Comparison of ENCODE assay signal across 1 cellular context in genomic region chr4:6322761-6323566, GRCh38.
TF ChIP-seq lines count a peak whose summit lies in the region.

No MANE protein-coding gene starts in this region.

TF ChIP-seq in HepG2, 621 proteins besides CTCF, POLR2A, EP300 and RAD21 (continued from another document):
- no peak for TF ChIP-seq GLMP (CRISPR knock-in tag; IDR thresholded peaks at IDR 0.05; ENCODE audit: borderline replicate concordance)
- TF ChIP-seq ZMYM3 (CRISPR knock-in tag; IDR thresholded peaks at IDR 0.05): peak; percentile 59; the same call in 1 of the 2 replicates
- no peak for TF ChIP-seq ZNF777 (CRISPR knock-in tag; IDR thresholded peaks at IDR 0.05)
- TF ChIP-seq ZSCAN5A (CRISPR knock-in tag; IDR thresholded peaks at IDR 0.05; ENCODE audit: borderline replicate concordance): no peak; the same call in 1 of the 2 replicates
- TF ChIP-seq KMT2A (CRISPR knock-in tag; IDR thresholded peaks at IDR 0.05): no peak
- peak; percentile 91 for TF ChIP-seq MED1 (CRISPR knock-in tag; IDR thresholded peaks at IDR 0.05)
- peak; percentile 78; the same call in 1 of the 2 replicates for TF ChIP-seq SSRP1 (CRISPR knock-in tag; IDR thresholded peaks at IDR 0.05)
- TF ChIP-seq ATF1 (CRISPR knock-in tag; IDR thresholded peaks at IDR 0.05): no peak
- no peak for TF ChIP-seq REXO4 (CRISPR knock-in tag; IDR thresholded peaks at IDR 0.05; ENCODE audit: borderline replicate concordance)
- TF ChIP-seq TOPORS (CRISPR knock-in tag; IDR thresholded peaks at IDR 0.05): no peak
- no peak for TF ChIP-seq PTBP1 (IDR thresholded peaks at IDR 0.05; ENCODE audit: low read depth, low read length, poor library complexity, severe bottlenecking)
- TF ChIP-seq NFKBIZ (CRISPR knock-in tag; IDR thresholded peaks at IDR 0.05): no peak
- TF ChIP-seq HOMEZ (CRISPR knock-in tag; IDR thresholded peaks at IDR 0.05; ENCODE audit: low read depth): 0 out of 2 replicates have a peak, but pooled peaks have one; percentile 14
- TF ChIP-seq ZNF24 (IDR thresholded peaks at IDR 0.05): no peak
- TF ChIP-seq KDM5B (CRISPR knock-in tag; IDR thresholded peaks at IDR 0.05; ENCODE audit: borderline replicate concordance): no peak
- TF ChIP-seq THAP8 (CRISPR knock-in tag; IDR thresholded peaks at IDR 0.05; ENCODE audit: borderline replicate concordance): no peak
- TF ChIP-seq DNMT3B (CRISPR knock-in tag; conservative IDR thresholded peaks at IDR 0.05): no peak
- TF ChIP-seq ZNF468 (CRISPR knock-in tag; IDR thresholded peaks at IDR 0.05): no peak
- no peak for TF ChIP-seq ZNF207 (IDR thresholded peaks at IDR 0.05; ENCODE audit: borderline replicate concordance)
- TF ChIP-seq ZKSCAN1 (IDR thresholded peaks at IDR 0.05; ENCODE audit: low read length): no peak
- TF ChIP-seq TEAD3 (CRISPR knock-in tag; optimal IDR thresholded peaks at IDR 0.05; ENCODE audit: borderline replicate concordance): peak; percentile 33
- TF ChIP-seq SRY (CRISPR knock-in tag; IDR thresholded peaks at IDR 0.05): no peak
- TF ChIP-seq ZNF772 (CRISPR knock-in tag; IDR thresholded peaks at IDR 0.05): peak; percentile 42; the same call in 1 of the 2 replicates
- TF ChIP-seq ATF7 (IDR thresholded peaks at IDR 0.05): no peak
- no peak for TF ChIP-seq ATF7 (CRISPR knock-in tag; IDR thresholded peaks at IDR 0.05)
- TF ChIP-seq ETV5 (CRISPR knock-in tag; IDR thresholded peaks at IDR 0.05; ENCODE audit: borderline replicate concordance): peak; percentile 97
- peak; percentile 63; the same call in 1 of the 2 replicates for TF ChIP-seq RCOR2 (CRISPR knock-in tag; IDR thresholded peaks at IDR 0.05)
- TF ChIP-seq KLF16 (CRISPR knock-in tag; IDR thresholded peaks at IDR 0.05): no peak
- TF ChIP-seq ELF3 (CRISPR knock-in tag; IDR thresholded peaks at IDR 0.05): peak; percentile 92
- no peak for TF ChIP-seq PREB (CRISPR knock-in tag; IDR thresholded peaks at IDR 0.05)
- TF ChIP-seq ZNF652 (CRISPR knock-in tag; IDR thresholded peaks at IDR 0.05; ENCODE audit: borderline replicate concordance, low read depth): peak; percentile 34; the same call in 1 of the 2 replicates
- no peak for TF ChIP-seq ZSCAN9 (CRISPR knock-in tag; IDR thresholded peaks at IDR 0.05; ENCODE audit: borderline replicate concordance)
- no peak for TF ChIP-seq BHLHE40 (IDR thresholded peaks at IDR 0.05; ENCODE audit: low read length)
- TF ChIP-seq MYNN (CRISPR knock-in tag; IDR thresholded peaks at IDR 0.05; ENCODE audit: low read depth): no peak
- no peak for TF ChIP-seq NCOA5 (CRISPR knock-in tag; IDR thresholded peaks at IDR 0.05)
- no peak for TF ChIP-seq PAF1 (CRISPR knock-in tag; IDR thresholded peaks at IDR 0.05)
